32 cellular contexts compared by ENCODE assay signal in the genomic region with DNA sequence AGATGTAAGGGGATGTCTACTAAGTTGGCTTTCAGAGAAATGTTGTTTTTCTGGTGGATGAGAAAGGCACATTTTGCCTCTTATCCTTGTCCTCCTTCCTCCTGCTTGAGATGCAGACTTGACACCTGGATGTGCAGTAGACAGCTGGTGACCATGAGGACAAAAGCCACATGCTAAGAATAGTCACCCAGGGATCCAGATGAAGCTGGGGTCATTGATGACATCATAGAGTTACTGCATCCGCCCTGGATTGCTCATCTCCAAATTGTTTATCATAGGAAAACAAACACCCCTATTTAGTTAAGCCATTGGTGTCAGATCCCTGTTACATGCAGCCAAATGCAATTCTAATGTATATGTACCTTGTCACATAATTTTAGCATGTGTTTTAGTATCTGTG. TPM values are rescaled to one million over a fixed set of nuclear protein-coding genes. Genes with fewer than 3 reads are reported as not detected.
DNase-seq lines count a peak whose midpoint lies in the region; ATAC-seq, FAIRE-seq and TF ChIP-seq lines count a peak whose summit lies in the region.
"Had no signal": no experiment of that assay in that cellular context is flagged by ENCODE, and none has a peak within 500 bp of the region (broad histone marks: within the 10 kb centered on the region; RNA-seq: fewer than 3 reads in every experiment).

No MANE protein-coding gene starts in this region.

- DNase-seq in EH (ENCODE audit: low read depth) = peak; percentile 49
- peak; percentile 53 for DNase-seq in NCI-H146 (lab: John Stamatoyannopoulos, UW)
- peak; percentile 44 for DNase-seq in fibroblast of mammary gland (ENCODE audit: low read depth)
- no peak for DNase-seq in activated naive CD4-positive, alpha-beta T cell treated with anti-CD3 and anti-CD28 coated beads, Interleukin-2, amount 10 ng/mL, durations not matched to agents 7 days and 5 days
- no peak for DNase-seq in activated CD8-positive, alpha-beta memory T cell treated with anti-CD3 and anti-CD28 coated beads, Interleukin-2, amount 10 ng/mL, durations not matched to agents 7 days and 5 days
- DNase-seq in D721Med (ENCODE audit: insufficient read length, low spot score) = no peak
- DNase-seq: activated CD4-positive, alpha-beta T cell treated with anti-CD3 and anti-CD28 coated beads, Interleukin-2, amount 50 U/mL, for 48 hours; activated CD4-positive, CD25-positive, alpha-beta regulatory T cell; activated naive CD8-positive, alpha-beta T cell treated with anti-CD3 and anti-CD28 coated beads, Interleukin-2, amount 10 ng/mL, durations not matched to agents 7 days and 5 days; CD4-positive, CD25-positive, alpha-beta regulatory T cell; dermis blood vessel endothelial cell; DMS 273 treated with DMSO at 0.1 percent for 48 hours; foreskin keratinocyte; left ventricle myocardium superior; NCI-H1105; NCI-H510A; pancreas; PC-9; Right ventricle myocardium superior; stimulated activated CD4-positive, alpha-beta T cell treated with anti-CD3 and anti-CD28 coated beads, Interleukin-4, amount 100 ng/mL, for 1 hour; SW 1271; T1000; uterus had no signal

- H3K9me3 ChIP-seq in skeletal muscle tissue (ENCODE audit: control insufficient read depth in 3 of 3, low read length in 3 of 3) = no peaks in the 10 kb centered on the region
- H3K9me3 ChIP-seq: pancreas, right atrium auricular region, uterus had no signal

- no peaks in the 10 kb centered on the region for H3K9me3 Mint-ChIP-seq in activated naive CD4-positive, alpha-beta T cell treated with anti-CD3 and anti-CD28 coated beads, Interleukin-2, amount 10 ng/mL, durations not matched to agents 7 days and 5 days
- H3K9me3 Mint-ChIP-seq in activated CD8-positive, alpha-beta memory T cell treated with anti-CD3 and anti-CD28 coated beads, Interleukin-2, amount 10 ng/mL, durations not matched to agents 7 days and 5 days (ENCODE audit: low read depth) = no peaks in the 10 kb centered on the region
- H3K9me3 Mint-ChIP-seq: activated naive CD8-positive, alpha-beta T cell treated with anti-CD3 and anti-CD28 coated beads, Interleukin-2, amount 10 ng/mL, durations not matched to agents 7 days and 5 days; activated T-helper 2 cell treated with anti-CD3 and anti-CD28 coated beads, Interferon-gamma antibody, Interleukin-2, Interleukin-4, amounts not matched to agents 10 μg/mL and 5 μg/mL and 100 μg/mL, durations not matched to agents 14 hours and 24 hours and 36 hours; CD4-positive, CD25-positive, alpha-beta regulatory T cell; central memory CD8-positive, alpha-beta T cell; mesothelial cell of epicardium; nephron; stimulated activated memory B cell treated with anti-CD40 and anti-IgM and Interleukin-4, amounts not matched to agents 10 μg/mL and 1 μg/mL and 100 μg/mL, for 72 hours had no signal

- peak overlapping the region; percentile 3 to 57 (median 52) for H3K9ac ChIP-seq in skeletal muscle tissue (ENCODE audit: low read depth in 1 of 3, low read length in 3 of 3)

- H3K36me3 Mint-ChIP-seq in activated naive CD4-positive, alpha-beta T cell treated with anti-CD3 and anti-CD28 coated beads, Interleukin-2, amount 10 ng/mL, durations not matched to agents 7 days and 5 days = no peaks in the 10 kb centered on the region
- H3K36me3 Mint-ChIP-seq in activated CD8-positive, alpha-beta memory T cell treated with anti-CD3 and anti-CD28 coated beads, Interleukin-2, amount 10 ng/mL, durations not matched to agents 7 days and 5 days = no peaks in the 10 kb centered on the region
- H3K36me3 Mint-ChIP-seq: activated naive CD8-positive, alpha-beta T cell treated with anti-CD3 and anti-CD28 coated beads, Interleukin-2, amount 10 ng/mL, durations not matched to agents 7 days and 5 days; mesothelial cell of epicardium had no signal

- no peak for TF ChIP-seq CTCF in fibroblast of mammary gland (conservative IDR thresholded peaks at IDR 0.05; ENCODE audit: control insufficient read depth, insufficient read depth, low read depth, low read length)
- TF ChIP-seq CTCF in D721Med (IDR thresholded peaks at IDR 0.05; ENCODE audit: insufficient read depth, missing control alignments) = no peak

- no peak for FAIRE-seq in D721Med (lab: Jason Lieb, UNC)
- FAIRE-seq: H1, pancreas had no signal

- peak overlapping the region; percentile 64 for H3K27ac ChIP-seq in skeletal muscle tissue (ENCODE audit: low read depth, low read length)
- H3K27ac ChIP-seq: foreskin keratinocyte, pancreas, PC-9, right atrium auricular region, uterus had no signal

- peaks cover 30 to 45% (median 41%) of the 10 kb centered on the region in 3 donors for H3K4me1 ChIP-seq in skeletal muscle tissue (ENCODE audit: control insufficient read depth in 3 of 3, insufficient read depth in 3 of 3, low read length in 3 of 3)
- H3K4me1 ChIP-seq: foreskin keratinocyte, pancreas, uterus had no signal

- CTCF ChIA-PET in activated naive CD4-positive, alpha-beta T cell treated with anti-CD3 and anti-CD28 coated beads, Interleukin-2, amount 10 ng/mL, durations not matched to agents 7 days and 5 days (lab: Charles Lee) = interaction anchor here (1.1 to 1.8 kb wide), 2 partner anchors 9 to 12 kb away, joined by 3 to 4 read pairs; no protein-coding TSS in a partner anchor
- CTCF ChIA-PET in activated CD8-positive, alpha-beta memory T cell treated with anti-CD3 and anti-CD28 coated beads, Interleukin-2, amount 10 ng/mL, durations not matched to agents 7 days and 5 days (lab: Charles Lee) = interaction anchor here (1.1 to 2.4 kb wide), 4 partner anchors 9 to 92 kb away, joined by 3 to 9 read pairs (median 4); a partner anchor contains a TSS

- no peak overlapping the region for H3K4me3 Mint-ChIP-seq in activated naive CD4-positive, alpha-beta T cell treated with anti-CD3 and anti-CD28 coated beads, Interleukin-2, amount 10 ng/mL, durations not matched to agents 7 days and 5 days
- no peak overlapping the region for H3K4me3 Mint-ChIP-seq in activated CD8-positive, alpha-beta memory T cell treated with anti-CD3 and anti-CD28 coated beads, Interleukin-2, amount 10 ng/mL, durations not matched to agents 7 days and 5 days
- H3K4me3 Mint-ChIP-seq: activated naive CD8-positive, alpha-beta T cell treated with anti-CD3 and anti-CD28 coated beads, Interleukin-2, amount 10 ng/mL, durations not matched to agents 7 days and 5 days; CD4-positive, CD25-positive, alpha-beta regulatory T cell; central memory CD8-positive, alpha-beta T cell; mesothelial cell of epicardium; nephron; stimulated activated memory B cell treated with anti-CD40 and anti-IgM and Interleukin-4, amounts not matched to agents 10 μg/mL and 1 μg/mL and 100 μg/mL, for 72 hours had no signal

- H3K4me1 Mint-ChIP-seq in activated naive CD4-positive, alpha-beta T cell treated with anti-CD3 and anti-CD28 coated beads, Interleukin-2, amount 10 ng/mL, durations not matched to agents 7 days and 5 days = peaks cover 4% of the 10 kb centered on the region
- H3K4me1 Mint-ChIP-seq in activated CD8-positive, alpha-beta memory T cell treated with anti-CD3 and anti-CD28 coated beads, Interleukin-2, amount 10 ng/mL, durations not matched to agents 7 days and 5 days = peaks cover 4% of the 10 kb centered on the region
- H3K4me1 Mint-ChIP-seq: activated naive CD8-positive, alpha-beta T cell treated with anti-CD3 and anti-CD28 coated beads, Interleukin-2, amount 10 ng/mL, durations not matched to agents 7 days and 5 days; central memory CD8-positive, alpha-beta T cell; mesothelial cell of epicardium; stimulated activated memory B cell treated with anti-CD40 and anti-IgM and Interleukin-4, amounts not matched to agents 10 μg/mL and 1 μg/mL and 100 μg/mL, for 72 hours had no signal

- H3K27me3 Mint-ChIP-seq in activated naive CD4-positive, alpha-beta T cell treated with anti-CD3 and anti-CD28 coated beads, Interleukin-2, amount 10 ng/mL, durations not matched to agents 7 days and 5 days = peaks cover 9% of the 10 kb centered on the region
- peaks cover 4% of the 10 kb centered on the region for H3K27me3 Mint-ChIP-seq in activated CD8-positive, alpha-beta memory T cell treated with anti-CD3 and anti-CD28 coated beads, Interleukin-2, amount 10 ng/mL, durations not matched to agents 7 days and 5 days
- H3K27me3 Mint-ChIP-seq: CD4-positive, CD25-positive, alpha-beta regulatory T cell; central memory CD8-positive, alpha-beta T cell; stimulated activated memory B cell treated with anti-CD40 and anti-IgM and Interleukin-4, amounts not matched to agents 10 μg/mL and 1 μg/mL and 100 μg/mL, for 72 hours had no signal

- H3K27me3 ChIP-seq in skeletal muscle tissue (ENCODE audit: control insufficient read depth in 3 of 3, insufficient read depth in 3 of 3, low read length in 3 of 3) = no peaks in the 10 kb centered on the region
- H3K27me3 ChIP-seq: pancreas, right atrium auricular region, uterus had no signal

- ATAC-seq in activated CD8-positive, alpha-beta memory T cell treated with anti-CD3 and anti-CD28 coated beads, Interleukin-2, amount 10 ng/mL, durations not matched to agents 7 days and 5 days = no peak
- no peak for ATAC-seq in GM19023 (IDR thresholded peaks at IDR 0.05; ENCODE audit: unreplicated experiment)
- ATAC-seq: foreskin keratinocyte; left ventricle myocardium superior; pancreas; stimulated activated memory B cell treated with anti-CD40 and anti-IgM and Interleukin-4, amounts not matched to agents 10 μg/mL and 1 μg/mL and 100 μg/mL, for 72 hours had no signal

- H3K27ac Mint-ChIP-seq in activated naive CD4-positive, alpha-beta T cell treated with anti-CD3 and anti-CD28 coated beads, Interleukin-2, amount 10 ng/mL, durations not matched to agents 7 days and 5 days = no peak overlapping the region
- no peak overlapping the region for H3K27ac Mint-ChIP-seq in activated CD8-positive, alpha-beta memory T cell treated with anti-CD3 and anti-CD28 coated beads, Interleukin-2, amount 10 ng/mL, durations not matched to agents 7 days and 5 days
- H3K27ac Mint-ChIP-seq: activated naive CD8-positive, alpha-beta T cell treated with anti-CD3 and anti-CD28 coated beads, Interleukin-2, amount 10 ng/mL, durations not matched to agents 7 days and 5 days; activated T-helper 2 cell treated with anti-CD3 and anti-CD28 coated beads, Interferon-gamma antibody, Interleukin-2, Interleukin-4, amounts not matched to agents 10 μg/mL and 5 μg/mL and 100 μg/mL, durations not matched to agents 14 hours and 24 hours and 36 hours; CD4-positive, CD25-positive, alpha-beta regulatory T cell; mesothelial cell of epicardium; nephron; stimulated activated memory B cell treated with anti-CD40 and anti-IgM and Interleukin-4, amounts not matched to agents 10 μg/mL and 1 μg/mL and 100 μg/mL, for 72 hours had no signal

- H3K36me3 ChIP-seq in skeletal muscle tissue (ENCODE audit: control insufficient read depth in 3 of 3, insufficient read depth in 3 of 3, low read length in 3 of 3) = no peaks in the 10 kb centered on the region
- H3K36me3 ChIP-seq: pancreas, right atrium auricular region, uterus had no signal

- H3K4me3 ChIP-seq in fibroblast of mammary gland (ENCODE audit: control insufficient read depth, low read depth, low read length) (no peak overlapping the region), skeletal muscle tissue (ENCODE audit: low read length in 3 of 3) (peak overlapping the region in 1 of 3 donors; percentile 7)
- H3K4me3 ChIP-seq: pancreas, PC-9, right atrium auricular region, uterus had no signal

RNA-seq across cellular contexts. Expression of a gene that starts 16.3 kb away (rescaled TPM):
- 10.4 TPM for total RNA-seq in skeletal muscle tissue
- 100 to 1,000 TPM in 1 of 2 experiments, 10 to 100 TPM in 1; 61.7 to 113 TPM for total RNA-seq in activated CD8-positive, alpha-beta memory T cell treated with anti-CD3 and anti-CD28 coated beads, Interleukin-2, amount 10 ng/mL, durations not matched to agents 7 days and 5 days

Comparison
In these comparisons a context has a peak if more than half of its experiments do, and no peak if none do; other contexts are left out.
1. DNase-seq: peak in EH (single experiment), NCI-H146 (single experiment) and fibroblast of mammary gland (single experiment); none in activated naive CD4-positive, alpha-beta T cell treated with anti-CD3 and anti-CD28 coated beads, Interleukin-2, amount 10 ng/mL, durations not matched to agents 7 days and 5 days (single experiment), activated CD8-positive, alpha-beta memory T cell treated with anti-CD3 and anti-CD28 coated beads, Interleukin-2, amount 10 ng/mL, durations not matched to agents 7 days and 5 days (single experiment) and D721Med (single experiment).